8 cellular contexts compared by ENCODE assay signal in genomic region chr7:90178592-90179279, GRCh38. TPM values are rescaled to one million over a fixed set of nuclear protein-coding genes. Genes with fewer than 3 reads are reported as not detected.
DNase-seq lines count a peak whose midpoint lies in the region; ATAC-seq and TF ChIP-seq lines count a peak whose summit lies in the region.

No MANE protein-coding gene starts in this region.

- H3K9me3 Mint-ChIP-seq in stimulated activated naive B cell treated with anti-CD40 and anti-IgM and Interleukin-4, amounts not matched to agents 10 μg/mL and 1 μg/mL and 100 μg/mL, for 72 hours, result peaks cover 4% of the 10 kb centered on the region in 2 donors

- peak; percentile 43 for DNase-seq in HFF-Myc (ENCODE audit: extremely low read depth, low read depth)
- DNase-seq in MG63, result peak; percentile 62
- peak; percentile 89 for DNase-seq in mammary epithelial cell
- DNase-seq in stimulated activated naive B cell treated with anti-CD40 and anti-IgM and Interleukin-4, amounts not matched to agents 10 μg/mL and 1 μg/mL and 100 μg/mL, for 72 hours, result no peak
- no peak for DNase-seq in NCI-H1417 (lab: John Stamatoyannopoulos, UW)
- no peak for DNase-seq in DMS79 treated with DMSO at 0.1 percent for 48 hours (lab: John Stamatoyannopoulos, UW)
- DNase-seq in DMS114 treated with DMSO at 0.1 percent for 48 hours (lab: John Stamatoyannopoulos, UW; ENCODE audit: unreplicated experiment), result no peak

- no peaks in the 10 kb centered on the region for H3K27me3 ChIP-seq in MG63
- no peaks in the 10 kb centered on the region for H3K27me3 ChIP-seq in mammary epithelial cell (ENCODE audit: insufficient read depth, low read length)

- peak; percentile 96 for ATAC-seq in GM18858 (IDR thresholded peaks at IDR 0.05; ENCODE audit: unreplicated experiment)
- ATAC-seq in stimulated activated naive B cell treated with anti-CD40 and anti-IgM and Interleukin-4, amounts not matched to agents 10 μg/mL and 1 μg/mL and 100 μg/mL, for 72 hours (replicated peaks), result peak; percentile 98 to 99

- peak overlapping the region; percentile 56 for H3K27ac Mint-ChIP-seq in stimulated activated naive B cell treated with anti-CD40 and anti-IgM and Interleukin-4, amounts not matched to agents 10 μg/mL and 1 μg/mL and 100 μg/mL, for 72 hours

- BruUV-seq in mammary epithelial cell (replicated peaks; lab: Mats Ljungman, UMichigan), result TSS peak; percentile 87

- WGBS in mammary epithelial cell (ENCODE audit: low coverage, missing lambda C conversion rate), result 20% methylated on average over 6 of the region's 6 CpGs

- no peaks in the 10 kb centered on the region for H3K79me2 ChIP-seq in mammary epithelial cell (ENCODE audit: insufficient read depth, low read length)

- H3K36me3 Mint-ChIP-seq in stimulated activated naive B cell treated with anti-CD40 and anti-IgM and Interleukin-4, amounts not matched to agents 10 μg/mL and 1 μg/mL and 100 μg/mL, for 72 hours, result no peaks in the 10 kb centered on the region

- H3K27me3 Mint-ChIP-seq in stimulated activated naive B cell treated with anti-CD40 and anti-IgM and Interleukin-4, amounts not matched to agents 10 μg/mL and 1 μg/mL and 100 μg/mL, for 72 hours, result peaks cover 4 to 7% of the 10 kb centered on the region in 2 donors

- H4K20me1 ChIP-seq in mammary epithelial cell (ENCODE audit: insufficient read depth, low read length), result no peaks in the 10 kb centered on the region

- H3K4me1 Mint-ChIP-seq in stimulated activated naive B cell treated with anti-CD40 and anti-IgM and Interleukin-4, amounts not matched to agents 10 μg/mL and 1 μg/mL and 100 μg/mL, for 72 hours, result peaks cover 6 to 16% of the 10 kb centered on the region in 2 donors

- peak overlapping the region; percentile 93 for H3K27ac ChIP-seq in mammary epithelial cell (ENCODE audit: insufficient read depth, low read depth, low read length)

- H3K36me3 ChIP-seq in MG63, result no peaks in the 10 kb centered on the region
- no peaks in the 10 kb centered on the region for H3K36me3 ChIP-seq in mammary epithelial cell (ENCODE audit: insufficient read depth, low read length)

- H3K4me1 ChIP-seq in mammary epithelial cell (ENCODE audit: insufficient read depth, low read length), result peaks cover 37% of the 10 kb centered on the region

- CTCF ChIA-PET in mammary epithelial cell (lab: Charles Lee; ENCODE audit: low non-redundant PET), result interaction anchor here (1.1 kb wide), 1 partner anchor 33 kb away, joined by 4 read pairs; the partner anchor contains the start of gene STEAP2

- in situ Hi-C loops in mammary epithelial cell (cut with MboI; ENCODE audit: low sequenced_read_pairs in 2 of 2), result no loop called here

- dilution Hi-C loops in mammary epithelial cell (cut with HindIII; ENCODE audit: low sequenced_read_pairs), result no loop called here

- peak overlapping the region; percentile 66 for H2AFZ ChIP-seq in mammary epithelial cell (ENCODE audit: low read depth, low read length)

- H3K9me3 ChIP-seq in MG63, result no peaks in the 10 kb centered on the region
- H3K9me3 ChIP-seq in mammary epithelial cell (replicated peaks; ENCODE audit: insufficient read depth, low read length), result peaks cover 4% of the 10 kb centered on the region

- no peak for TF ChIP-seq CTCF in HFF-Myc (IDR thresholded peaks at IDR 0.05; ENCODE audit: low read depth, low read length, missing control alignments)
- no peak for TF ChIP-seq CTCF in mammary epithelial cell (conservative IDR thresholded peaks at IDR 0.05 in 1 of 2, IDR thresholded peaks at IDR 0.05 in 1 of 2; ENCODE audit: extremely low read depth in 1 of 2, insufficient read depth in 1 of 2, low read depth in 1 of 2, low read length in 2 of 2)

- H3K9ac ChIP-seq in mammary epithelial cell (ENCODE audit: insufficient read depth, low read length), result no peak overlapping the region

- H3K4me3 ChIP-seq in HFF-Myc (replicated peaks; ENCODE audit: low read depth, low read length), result no peak overlapping the region
- H3K4me3 ChIP-seq in MG63, result no peak overlapping the region
- H3K4me3 ChIP-seq in mammary epithelial cell (replicated peaks in 1 of 3; ENCODE audit: insufficient read depth in 1 of 3, low read depth in 2 of 3, low read length in 3 of 3), result no peak overlapping the region

- peak overlapping the region; percentile 58 for H3K4me2 ChIP-seq in mammary epithelial cell (ENCODE audit: insufficient read depth, low read depth, low read length)

- no peak overlapping the region for H3K4me3 Mint-ChIP-seq in stimulated activated naive B cell treated with anti-CD40 and anti-IgM and Interleukin-4, amounts not matched to agents 10 μg/mL and 1 μg/mL and 100 μg/mL, for 72 hours

- intact Hi-C loops in mammary epithelial cell (cut with micrococcal nuclease), result loop anchor here (2.0 kb wide), 1 partner anchor 32 kb away; the partner anchor contains the start of gene STEAP2

RNA-seq across cellular contexts. Expression of gene STEAP1, which starts 24.5 kb away (rescaled TPM):
- 30.1 and 80.7 TPM in 2 replicates for total RNA-seq in MG63 (2014; rRNA removed; shearing (Covaris generic); ENCODE audit: low replicate concordance)
- 10 to 100 TPM in 1 of 2 donors, 1 to 10 TPM in 1; 5.0 to 15.3 TPM for total RNA-seq in mammary epithelial cell
- polyA plus RNA-seq in mammary epithelial cell, result 22.8 TPM
- 2.9 TPM for polyA minus RNA-seq in mammary epithelial cell

RNA-seq across cellular contexts. Expression of gene STEAP2, which starts 32.8 kb away (rescaled TPM):
- total RNA-seq in MG63 (2014; rRNA removed; shearing (Covaris generic); ENCODE audit: low replicate concordance), result 1.2 and 2.0 TPM in 2 replicates
- 10 to 100 TPM in 1 of 2 donors, 1 to 10 TPM in 1; 9.2 to 10.9 TPM for total RNA-seq in mammary epithelial cell
- polyA plus RNA-seq in mammary epithelial cell, result 4.9 TPM
- 12.1 TPM for polyA minus RNA-seq in mammary epithelial cell

Comparison
In these comparisons a context has a peak if more than half of its experiments do, and no peak if none do; other contexts are left out.
1. DNase-seq: peak in HFF-Myc (single experiment), MG63 (single experiment) and mammary epithelial cell (single experiment); none in stimulated activated naive B cell treated with anti-CD40 and anti-IgM and Interleukin-4, amounts not matched to agents 10 μg/mL and 1 μg/mL and 100 μg/mL, for 72 hours (single experiment), NCI-H1417 (0 of 3), DMS79 treated with DMSO at 0.1 percent for 48 hours (single experiment) and DMS114 treated with DMSO at 0.1 percent for 48 hours (single experiment).